In the genomic region with DNA sequence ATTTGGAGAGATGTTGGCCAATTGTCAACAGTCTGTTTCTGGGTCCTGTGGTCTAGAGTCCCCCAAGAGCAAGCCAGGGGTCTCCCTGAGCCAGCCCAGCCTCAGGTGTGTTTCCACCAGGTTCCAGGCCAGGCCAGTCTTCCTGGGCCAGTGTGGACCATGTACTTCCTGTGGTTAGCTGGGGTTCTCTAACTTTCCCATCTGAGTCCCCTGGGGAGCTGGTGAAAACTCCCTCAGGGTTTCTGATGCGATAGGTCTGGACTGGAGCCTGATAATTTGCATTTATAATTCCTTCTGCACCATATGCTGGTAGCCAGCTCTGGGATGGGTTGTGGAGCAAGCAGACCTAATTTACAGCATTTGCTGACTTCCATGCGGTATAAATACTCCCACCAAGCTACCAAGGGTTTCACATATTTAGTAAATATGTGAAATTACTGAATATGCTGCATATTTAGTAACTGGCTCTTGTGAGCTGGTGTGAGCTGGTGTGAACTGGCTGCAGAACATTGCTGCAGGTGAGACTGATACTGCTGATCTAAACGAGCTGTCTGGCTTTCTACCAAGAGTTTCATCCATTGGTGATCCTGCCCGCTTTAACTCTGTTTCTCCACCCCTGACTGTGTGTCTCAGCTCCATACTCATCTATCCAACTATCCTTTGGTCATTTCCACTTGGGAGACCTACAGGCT, we compare ENCODE assay signal across 1 cellular context.
TF ChIP-seq lines count a peak whose summit lies in the region.

No MANE protein-coding gene starts in this region.

TF ChIP-seq in GM12878, 131 proteins besides CTCF, POLR2A, EP300 and RAD21 (continued from another document and continues in another):
- no peak for TF ChIP-seq JUNB (IDR thresholded peaks at IDR 0.05)
- no peak for TF ChIP-seq EZH2 (IDR thresholded peaks at IDR 0.05; ENCODE audit: borderline replicate concordance, control insufficient read depth, low read depth, low read length)
- TF ChIP-seq PML (IDR thresholded peaks at IDR 0.05; ENCODE audit: low read length) = no peak
- 0 out of 2 replicates have a peak, but pooled peaks have one; percentile 9 for TF ChIP-seq BCL11A (IDR thresholded peaks at IDR 0.05; ENCODE audit: low read depth, low read length)
- no peak for TF ChIP-seq FOS (IDR thresholded peaks at IDR 0.05; ENCODE audit: borderline replicate concordance, extremely low read depth, insufficient read length)
- TF ChIP-seq, protein P1, sequence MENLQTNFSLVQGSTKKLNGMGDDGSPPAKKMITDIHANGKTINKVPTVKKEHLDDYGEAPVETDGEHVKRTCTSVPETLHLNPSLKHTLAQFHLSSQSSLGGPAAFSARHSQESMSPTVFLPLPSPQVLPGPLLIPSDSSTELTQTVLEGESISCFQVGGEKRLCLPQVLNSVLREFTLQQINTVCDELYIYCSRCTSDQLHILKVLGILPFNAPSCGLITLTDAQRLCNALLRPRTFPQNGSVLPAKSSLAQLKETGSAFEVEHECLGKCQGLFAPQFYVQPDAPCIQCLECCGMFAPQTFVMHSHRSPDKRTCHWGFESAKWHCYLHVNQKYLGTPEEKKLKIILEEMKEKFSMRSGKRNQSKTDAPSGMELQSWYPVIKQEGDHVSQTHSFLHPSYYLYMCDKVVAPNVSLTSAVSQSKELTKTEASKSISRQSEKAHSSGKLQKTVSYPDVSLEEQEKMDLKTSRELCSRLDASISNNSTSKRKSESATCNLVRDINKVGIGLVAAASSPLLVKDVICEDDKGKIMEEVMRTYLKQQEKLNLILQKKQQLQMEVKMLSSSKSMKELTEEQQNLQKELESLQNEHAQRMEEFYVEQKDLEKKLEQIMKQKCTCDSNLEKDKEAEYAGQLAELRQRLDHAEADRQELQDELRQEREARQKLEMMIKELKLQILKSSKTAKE (IDR thresholded peaks at IDR 0.05; ENCODE audit: low read depth, poor library complexity, severe bottlenecking) = no peak
- TF ChIP-seq IKZF1 (conservative IDR thresholded peaks at IDR 0.05) = peak; percentile 40
- no peak for TF ChIP-seq SRF (IDR thresholded peaks at IDR 0.05; ENCODE audit: low read depth in 2 of 2, low read length in 2 of 2)
- TF ChIP-seq IRF4 (IDR thresholded peaks at IDR 0.05; ENCODE audit: low read depth, low read length) = no peak
- no peak for TF ChIP-seq BACH1 (IDR thresholded peaks at IDR 0.05; ENCODE audit: borderline replicate concordance)
- TF ChIP-seq, protein P2, sequence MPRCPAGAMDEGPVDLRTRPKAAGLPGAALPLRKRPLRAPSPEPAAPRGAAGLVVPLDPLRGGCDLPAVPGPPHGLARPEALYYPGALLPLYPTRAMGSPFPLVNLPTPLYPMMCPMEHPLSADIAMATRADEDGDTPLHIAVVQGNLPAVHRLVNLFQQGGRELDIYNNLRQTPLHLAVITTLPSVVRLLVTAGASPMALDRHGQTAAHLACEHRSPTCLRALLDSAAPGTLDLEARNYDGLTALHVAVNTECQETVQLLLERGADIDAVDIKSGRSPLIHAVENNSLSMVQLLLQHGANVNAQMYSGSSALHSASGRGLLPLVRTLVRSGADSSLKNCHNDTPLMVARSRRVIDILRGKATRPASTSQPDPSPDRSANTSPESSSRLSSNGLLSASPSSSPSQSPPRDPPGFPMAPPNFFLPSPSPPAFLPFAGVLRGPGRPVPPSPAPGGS (IDR thresholded peaks at IDR 0.05; ENCODE audit: borderline replicate concordance, insufficient read depth, low read depth, low read length, poor library complexity, severe bottlenecking) = peak; percentile 56
- no peak for TF ChIP-seq ZNF217 (IDR thresholded peaks at IDR 0.05)
- no peak for TF ChIP-seq ZNF622 (IDR thresholded peaks at IDR 0.05)
- TF ChIP-seq, protein P3, sequence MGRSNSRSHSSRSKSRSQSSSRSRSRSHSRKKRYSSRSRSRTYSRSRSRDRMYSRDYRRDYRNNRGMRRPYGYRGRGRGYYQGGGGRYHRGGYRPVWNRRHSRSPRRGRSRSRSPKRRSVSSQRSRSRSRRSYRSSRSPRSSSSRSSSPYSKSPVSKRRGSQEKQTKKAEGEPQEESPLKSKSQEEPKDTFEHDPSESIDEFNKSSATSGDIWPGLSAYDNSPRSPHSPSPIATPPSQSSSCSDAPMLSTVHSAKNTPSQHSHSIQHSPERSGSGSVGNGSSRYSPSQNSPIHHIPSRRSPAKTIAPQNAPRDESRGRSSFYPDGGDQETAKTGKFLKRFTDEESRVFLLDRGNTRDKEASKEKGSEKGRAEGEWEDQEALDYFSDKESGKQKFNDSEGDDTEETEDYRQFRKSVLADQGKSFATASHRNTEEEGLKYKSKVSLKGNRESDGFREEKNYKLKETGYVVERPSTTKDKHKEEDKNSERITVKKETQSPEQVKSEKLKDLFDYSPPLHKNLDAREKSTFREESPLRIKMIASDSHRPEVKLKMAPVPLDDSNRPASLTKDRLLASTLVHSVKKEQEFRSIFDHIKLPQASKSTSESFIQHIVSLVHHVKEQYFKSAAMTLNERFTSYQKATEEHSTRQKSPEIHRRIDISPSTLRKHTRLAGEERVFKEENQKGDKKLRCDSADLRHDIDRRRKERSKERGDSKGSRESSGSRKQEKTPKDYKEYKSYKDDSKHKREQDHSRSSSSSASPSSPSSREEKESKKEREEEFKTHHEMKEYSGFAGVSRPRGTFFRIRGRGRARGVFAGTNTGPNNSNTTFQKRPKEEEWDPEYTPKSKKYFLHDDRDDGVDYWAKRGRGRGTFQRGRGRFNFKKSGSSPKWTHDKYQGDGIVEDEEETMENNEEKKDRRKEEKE (IDR thresholded peaks at IDR 0.05) = no peak
- TF ChIP-seq RFX5 (IDR thresholded peaks at IDR 0.05; ENCODE audit: low read depth, low read length) = no peak
- no peak for TF ChIP-seq BHLHE40 (IDR thresholded peaks at IDR 0.05; ENCODE audit: borderline replicate concordance in 1 of 2, low read depth in 2 of 2, low read length in 1 of 2)
- peak; percentile 73 for TF ChIP-seq RUNX3 (IDR thresholded peaks at IDR 0.05; ENCODE audit: low read length)
- no peak for TF ChIP-seq TBL1XR1 (IDR thresholded peaks at IDR 0.05; ENCODE audit: low read depth, low read length)
- TF ChIP-seq ATF7 (IDR thresholded peaks at IDR 0.05; ENCODE audit: low read depth) = no peak
- TF ChIP-seq CHD4 (IDR thresholded peaks at IDR 0.05) = no peak
- TF ChIP-seq, protein P4, sequence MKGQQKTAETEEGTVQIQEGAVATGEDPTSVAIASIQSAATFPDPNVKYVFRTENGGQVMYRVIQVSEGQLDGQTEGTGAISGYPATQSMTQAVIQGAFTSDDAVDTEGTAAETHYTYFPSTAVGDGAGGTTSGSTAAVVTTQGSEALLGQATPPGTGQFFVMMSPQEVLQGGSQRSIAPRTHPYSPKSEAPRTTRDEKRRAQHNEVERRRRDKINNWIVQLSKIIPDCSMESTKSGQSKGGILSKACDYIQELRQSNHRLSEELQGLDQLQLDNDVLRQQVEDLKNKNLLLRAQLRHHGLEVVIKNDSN (IDR thresholded peaks at IDR 0.05; ENCODE audit: borderline replicate concordance, extremely low read length, insufficient read depth, low read depth, low read length) = no peak
- TF ChIP-seq TARDBP (IDR thresholded peaks at IDR 0.05; ENCODE audit: borderline replicate concordance) = no peak
- peak; percentile 66; the same call in 1 of the 2 replicates for TF ChIP-seq EED (IDR thresholded peaks at IDR 0.05; ENCODE audit: low read depth)
- no peak for TF ChIP-seq ASH2L (IDR thresholded peaks at IDR 0.05; ENCODE audit: borderline replicate concordance, low read depth)
- TF ChIP-seq GATAD2B (conservative IDR thresholded peaks at IDR 0.05; ENCODE audit: low read depth) = 0 out of 2 replicates have a peak, but pooled peaks have one; percentile 21
- TF ChIP-seq MTA3 (IDR thresholded peaks at IDR 0.05; ENCODE audit: borderline replicate concordance, low read length) = no peak
- TF ChIP-seq KDM1A (IDR thresholded peaks at IDR 0.05; ENCODE audit: borderline replicate concordance) = no peak
- TF ChIP-seq RELA (IDR thresholded peaks at IDR 0.05; ENCODE audit: borderline replicate concordance, partially characterized antibody) = no peak
- TF ChIP-seq, protein P5, sequence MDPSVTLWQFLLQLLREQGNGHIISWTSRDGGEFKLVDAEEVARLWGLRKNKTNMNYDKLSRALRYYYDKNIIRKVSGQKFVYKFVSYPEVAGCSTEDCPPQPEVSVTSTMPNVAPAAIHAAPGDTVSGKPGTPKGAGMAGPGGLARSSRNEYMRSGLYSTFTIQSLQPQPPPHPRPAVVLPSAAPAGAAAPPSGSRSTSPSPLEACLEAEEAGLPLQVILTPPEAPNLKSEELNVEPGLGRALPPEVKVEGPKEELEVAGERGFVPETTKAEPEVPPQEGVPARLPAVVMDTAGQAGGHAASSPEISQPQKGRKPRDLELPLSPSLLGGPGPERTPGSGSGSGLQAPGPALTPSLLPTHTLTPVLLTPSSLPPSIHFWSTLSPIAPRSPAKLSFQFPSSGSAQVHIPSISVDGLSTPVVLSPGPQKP (IDR thresholded peaks at IDR 0.05; ENCODE audit: low read depth, low read length) = no peak
- TF ChIP-seq, protein P6, sequence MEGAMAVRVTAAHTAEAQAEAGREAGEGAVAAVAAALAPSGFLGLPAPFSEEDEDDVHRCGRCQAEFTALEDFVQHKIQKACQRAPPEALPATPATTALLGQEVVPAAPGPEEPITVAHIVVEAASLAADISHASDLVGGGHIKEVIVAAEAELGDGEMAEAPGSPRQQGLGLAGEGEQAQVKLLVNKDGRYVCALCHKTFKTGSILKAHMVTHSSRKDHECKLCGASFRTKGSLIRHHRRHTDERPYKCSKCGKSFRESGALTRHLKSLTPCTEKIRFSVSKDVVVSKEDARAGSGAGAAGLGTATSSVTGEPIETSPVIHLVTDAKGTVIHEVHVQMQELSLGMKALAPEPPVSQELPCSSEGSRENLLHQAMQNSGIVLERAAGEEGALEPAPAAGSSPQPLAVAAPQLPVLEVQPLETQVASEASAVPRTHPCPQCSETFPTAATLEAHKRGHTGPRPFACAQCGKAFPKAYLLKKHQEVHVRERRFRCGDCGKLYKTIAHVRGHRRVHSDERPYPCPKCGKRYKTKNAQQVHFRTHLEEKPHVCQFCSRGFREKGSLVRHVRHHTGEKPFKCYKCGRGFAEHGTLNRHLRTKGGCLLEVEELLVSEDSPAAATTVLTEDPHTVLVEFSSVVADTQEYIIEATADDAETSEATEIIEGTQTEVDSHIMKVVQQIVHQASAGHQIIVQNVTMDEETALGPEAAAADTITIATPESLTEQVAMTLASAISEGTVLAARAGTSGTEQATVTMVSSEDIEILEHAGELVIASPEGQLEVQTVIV (IDR thresholded peaks at IDR 0.05; ENCODE audit: borderline replicate concordance, partially characterized antibody) = no peak
- TF ChIP-seq TCF12 (IDR thresholded peaks at IDR 0.05; ENCODE audit: low read depth, low read length) = 0 out of 2 replicates have a peak, but pooled peaks have one; percentile 8
- no peak for TF ChIP-seq SIX5 (IDR thresholded peaks at IDR 0.05; ENCODE audit: low read depth, low read length, severe bottlenecking)
- TF ChIP-seq IKZF2 (IDR thresholded peaks at IDR 0.05) = peak in 1 of 2 experiments; percentile 8; a peak in 2 of 4 replicates
- TF ChIP-seq, protein P7, sequence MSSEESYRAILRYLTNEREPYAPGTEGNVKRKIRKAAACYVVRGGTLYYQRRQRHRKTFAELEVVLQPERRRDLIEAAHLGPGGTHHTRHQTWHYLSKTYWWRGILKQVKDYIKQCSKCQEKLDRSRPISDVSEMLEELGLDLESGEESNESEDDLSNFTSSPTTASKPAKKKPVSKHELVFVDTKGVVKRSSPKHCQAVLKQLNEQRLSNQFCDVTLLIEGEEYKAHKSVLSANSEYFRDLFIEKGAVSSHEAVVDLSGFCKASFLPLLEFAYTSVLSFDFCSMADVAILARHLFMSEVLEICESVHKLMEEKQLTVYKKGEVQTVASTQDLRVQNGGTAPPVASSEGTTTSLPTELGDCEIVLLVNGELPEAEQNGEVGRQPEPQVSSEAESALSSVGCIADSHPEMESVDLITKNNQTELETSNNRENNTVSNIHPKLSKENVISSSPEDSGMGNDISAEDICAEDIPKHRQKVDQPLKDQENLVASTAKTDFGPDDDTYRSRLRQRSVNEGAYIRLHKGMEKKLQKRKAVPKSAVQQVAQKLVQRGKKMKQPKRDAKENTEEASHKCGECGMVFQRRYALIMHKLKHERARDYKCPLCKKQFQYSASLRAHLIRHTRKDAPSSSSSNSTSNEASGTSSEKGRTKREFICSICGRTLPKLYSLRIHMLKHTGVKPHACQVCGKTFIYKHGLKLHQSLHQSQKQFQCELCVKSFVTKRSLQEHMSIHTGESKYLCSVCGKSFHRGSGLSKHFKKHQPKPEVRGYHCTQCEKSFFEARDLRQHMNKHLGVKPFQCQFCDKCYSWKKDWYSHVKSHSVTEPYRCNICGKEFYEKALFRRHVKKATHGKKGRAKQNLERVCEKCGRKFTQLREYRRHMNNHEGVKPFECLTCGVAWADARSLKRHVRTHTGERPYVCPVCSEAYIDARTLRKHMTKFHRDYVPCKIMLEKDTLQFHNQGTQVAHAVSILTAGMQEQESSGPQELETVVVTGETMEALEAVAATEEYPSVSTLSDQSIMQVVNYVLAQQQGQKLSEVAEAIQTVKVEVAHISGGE (CRISPR knock-in tag; IDR thresholded peaks at IDR 0.05) = no peak
- TF ChIP-seq, protein P8, sequence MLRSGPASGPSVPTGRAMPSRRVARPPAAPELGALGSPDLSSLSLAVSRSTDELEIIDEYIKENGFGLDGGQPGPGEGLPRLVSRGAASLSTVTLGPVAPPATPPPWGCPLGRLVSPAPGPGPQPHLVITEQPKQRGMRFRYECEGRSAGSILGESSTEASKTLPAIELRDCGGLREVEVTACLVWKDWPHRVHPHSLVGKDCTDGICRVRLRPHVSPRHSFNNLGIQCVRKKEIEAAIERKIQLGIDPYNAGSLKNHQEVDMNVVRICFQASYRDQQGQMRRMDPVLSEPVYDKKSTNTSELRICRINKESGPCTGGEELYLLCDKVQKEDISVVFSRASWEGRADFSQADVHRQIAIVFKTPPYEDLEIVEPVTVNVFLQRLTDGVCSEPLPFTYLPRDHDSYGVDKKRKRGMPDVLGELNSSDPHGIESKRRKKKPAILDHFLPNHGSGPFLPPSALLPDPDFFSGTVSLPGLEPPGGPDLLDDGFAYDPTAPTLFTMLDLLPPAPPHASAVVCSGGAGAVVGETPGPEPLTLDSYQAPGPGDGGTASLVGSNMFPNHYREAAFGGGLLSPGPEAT (IDR thresholded peaks at IDR 0.05; ENCODE audit: low read depth) = 0 out of 2 replicates have a peak, but pooled peaks have one; percentile 19
- no peak for TF ChIP-seq SMAD5 (IDR thresholded peaks at IDR 0.05; ENCODE audit: low read depth)
- TF ChIP-seq, protein P9, sequence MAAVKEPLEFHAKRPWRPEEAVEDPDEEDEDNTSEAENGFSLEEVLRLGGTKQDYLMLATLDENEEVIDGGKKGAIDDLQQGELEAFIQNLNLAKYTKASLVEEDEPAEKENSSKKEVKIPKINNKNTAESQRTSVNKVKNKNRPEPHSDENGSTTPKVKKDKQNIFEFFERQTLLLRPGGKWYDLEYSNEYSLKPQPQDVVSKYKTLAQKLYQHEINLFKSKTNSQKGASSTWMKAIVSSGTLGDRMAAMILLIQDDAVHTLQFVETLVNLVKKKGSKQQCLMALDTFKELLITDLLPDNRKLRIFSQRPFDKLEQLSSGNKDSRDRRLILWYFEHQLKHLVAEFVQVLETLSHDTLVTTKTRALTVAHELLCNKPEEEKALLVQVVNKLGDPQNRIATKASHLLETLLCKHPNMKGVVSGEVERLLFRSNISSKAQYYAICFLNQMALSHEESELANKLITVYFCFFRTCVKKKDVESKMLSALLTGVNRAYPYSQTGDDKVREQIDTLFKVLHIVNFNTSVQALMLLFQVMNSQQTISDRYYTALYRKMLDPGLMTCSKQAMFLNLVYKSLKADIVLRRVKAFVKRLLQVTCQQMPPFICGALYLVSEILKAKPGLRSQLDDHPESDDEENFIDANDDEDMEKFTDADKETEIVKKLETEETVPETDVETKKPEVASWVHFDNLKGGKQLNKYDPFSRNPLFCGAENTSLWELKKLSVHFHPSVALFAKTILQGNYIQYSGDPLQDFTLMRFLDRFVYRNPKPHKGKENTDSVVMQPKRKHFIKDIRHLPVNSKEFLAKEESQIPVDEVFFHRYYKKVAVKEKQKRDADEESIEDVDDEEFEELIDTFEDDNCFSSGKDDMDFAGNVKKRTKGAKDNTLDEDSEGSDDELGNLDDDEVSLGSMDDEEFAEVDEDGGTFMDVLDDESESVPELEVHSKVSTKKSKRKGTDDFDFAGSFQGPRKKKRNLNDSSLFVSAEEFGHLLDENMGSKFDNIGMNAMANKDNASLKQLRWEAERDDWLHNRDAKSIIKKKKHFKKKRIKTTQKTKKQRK (IDR thresholded peaks at IDR 0.05; ENCODE audit: low read depth, low read length) = no peak
